Comparison of ENCODE assay signal across 15 cellular contexts in the genomic region with DNA sequence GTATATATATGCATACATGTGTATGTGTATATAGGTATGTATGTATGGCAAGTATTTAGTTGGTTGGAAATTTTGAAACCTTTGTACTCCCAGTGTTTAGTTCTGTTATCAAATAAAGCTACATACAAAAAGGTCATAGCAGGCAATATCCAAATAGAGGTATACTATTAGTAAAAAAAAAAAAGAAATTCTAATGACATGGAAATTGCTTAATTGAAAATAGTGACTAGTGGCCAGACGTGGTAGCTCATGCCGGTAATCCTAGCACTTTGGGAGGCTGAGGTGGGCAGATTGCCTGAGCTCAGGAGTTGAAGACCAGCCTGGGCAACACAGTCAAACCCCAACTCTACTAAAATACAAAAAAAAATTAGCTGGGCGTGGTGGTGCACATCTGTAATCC.
DNase-seq lines count a peak whose midpoint lies in the region; ATAC-seq and TF ChIP-seq lines count a peak whose summit lies in the region.
"Had no signal": no experiment of that assay in that cellular context is flagged by ENCODE, and none has a peak within 500 bp of the region (broad histone marks: within the 10 kb centered on the region; RNA-seq: fewer than 3 reads in every experiment).

No MANE protein-coding gene starts in this region.

- TF ChIP-seq CTCF in SK-N-SH (IDR thresholded peaks at IDR 0.05) (peak; percentile 18; the same call in 1 of the 2 replicates), endothelial cell (IDR thresholded peaks at IDR 0.05; ENCODE audit: unreplicated experiment) (peak; percentile 21), progenitor cell of endocrine pancreas (IDR thresholded peaks at IDR 0.05; ENCODE audit: unreplicated experiment) (peak; percentile 27)

- H3F3A ChIP-seq in SK-N-SH (replicated peaks; ENCODE audit: insufficient read depth), result no peaks in the 10 kb centered on the region

- no peak overlapping the region for H3K4me2 ChIP-seq in SK-N-SH

- H3K36me3 Mint-ChIP-seq in endothelial cell (ENCODE audit: low read depth, unreplicated experiment), result no peaks in the 10 kb centered on the region
- no peaks in the 10 kb centered on the region for H3K36me3 Mint-ChIP-seq in progenitor cell of endocrine pancreas (ENCODE audit: insufficient read depth)
- H3K36me3 Mint-ChIP-seq: CD14-positive monocyte; CD8-positive, alpha-beta T cell; IgD-negative memory B cell had no signal

- H3K4me1 ChIP-seq in SK-N-SH (ENCODE audit: control insufficient read depth in 1 of 2, insufficient read depth in 2 of 2, low read depth in 1 of 2, low read length in 1 of 2), result no peaks in the 10 kb centered on the region; a peak in 2 of 4 replicates
- H3K4me1 ChIP-seq: Caco-2 had no signal

- H3K9me2 ChIP-seq in SK-N-SH, result no peaks in the 10 kb centered on the region

- no peaks in the 10 kb centered on the region for H3K9me3 Mint-ChIP-seq in endothelial cell (ENCODE audit: unreplicated experiment)
- no peaks in the 10 kb centered on the region for H3K9me3 Mint-ChIP-seq in progenitor cell of endocrine pancreas (ENCODE audit: low read depth)
- H3K9me3 Mint-ChIP-seq: CD8-positive, alpha-beta T cell had no signal

- ATAC-seq in SK-N-SH treated with all-trans-retinoic acid at 6 μM for 48 hours, result no peak
- ATAC-seq: CD8-positive, alpha-beta T cell; HCT116 had no signal

- no peaks in the 10 kb centered on the region for H3K9me3 ChIP-seq in SK-N-SH
- H3K9me3 ChIP-seq: Caco-2 had no signal

- H4K20me1 ChIP-seq in SK-N-SH (ENCODE audit: insufficient read depth), result no peaks in the 10 kb centered on the region

- CTCF ChIA-PET in SK-N-SH (lab: Yijun Ruan, JAX), result interaction anchor here (0.9 to 1.2 kb wide), 2 partner anchors 509 to 834 kb away, joined by 3 read pairs; no protein-coding TSS in a partner anchor

- H3K27ac Mint-ChIP-seq in endothelial cell (ENCODE audit: unreplicated experiment) (no peak overlapping the region), progenitor cell of endocrine pancreas (no peak overlapping the region)
- H3K27ac Mint-ChIP-seq: CD14-positive monocyte; CD8-positive, alpha-beta T cell; IgD-negative memory B cell had no signal

- H2AFZ ChIP-seq in SK-N-SH (ENCODE audit: low read depth), result no peak overlapping the region

- intact Hi-C loops in posterior vena cava (cut with DNase I), result no loop called here

- H3K27me3 ChIP-seq in SK-N-SH (ENCODE audit: insufficient read depth), result no peaks in the 10 kb centered on the region; the same call in 1 of the 2 replicates

- TF ChIP-seq EP300 in SK-N-SH (IDR thresholded peaks at IDR 0.05; ENCODE audit: borderline replicate concordance in 1 of 2, low read depth in 1 of 2, low read length in 1 of 2), result no peak

- DNase-seq in SK-N-SH, result no peak
- DNase-seq in endothelial cell (ENCODE audit: low spot score), result no peak
- DNase-seq in progenitor cell of endocrine pancreas (ENCODE audit: low spot score, unreplicated experiment), result no peak
- no peak for DNase-seq in posterior vena cava (ENCODE audit: low spot score)
- no peak for DNase-seq in NCI-H1694 (lab: John Stamatoyannopoulos, UW)
- no peak for DNase-seq in OCI-M2 (lab: John Stamatoyannopoulos, UW; ENCODE audit: unreplicated experiment)
- DNase-seq: Caco-2; CD8-positive, alpha-beta T cell; DND-41; GDM1 had no signal

- H3K36me3 ChIP-seq in SK-N-SH (replicated peaks in 1 of 2; ENCODE audit: control insufficient read depth in 1 of 2, insufficient read depth in 2 of 2, low read length in 1 of 2), result no peaks in the 10 kb centered on the region

- H3K4me3 Mint-ChIP-seq in endothelial cell (ENCODE audit: unreplicated experiment) (no peak overlapping the region), progenitor cell of endocrine pancreas (ENCODE audit: low read depth) (no peak overlapping the region)
- H3K4me3 Mint-ChIP-seq: CD14-positive monocyte; CD8-positive, alpha-beta T cell; IgD-negative memory B cell had no signal

- no peak overlapping the region for H3K4me3 ChIP-seq in SK-N-SH (ENCODE audit: low read depth in 2 of 2, low read length in 1 of 2)

- no peaks in the 10 kb centered on the region for H3K27me3 Mint-ChIP-seq in endothelial cell (ENCODE audit: unreplicated experiment)
- H3K27me3 Mint-ChIP-seq in progenitor cell of endocrine pancreas, result no peaks in the 10 kb centered on the region

- 86% methylated on average over 3 of the region's 3 CpGs for WGBS in SK-N-SH (ENCODE audit: low lambda C conversion rate)

- no peak for TF ChIP-seq RAD21 in SK-N-SH (IDR thresholded peaks at IDR 0.05; ENCODE audit: low read length)

- no peak overlapping the region for H3K27ac ChIP-seq in SK-N-SH (ENCODE audit: low read depth in 2 of 2, low read length in 1 of 2)
- H3K27ac ChIP-seq: 22Rv1 had no signal

- POLR2A ChIA-PET in SK-N-SH (lab: Yijun Ruan, JAX), result no interaction called here

- H3K4me1 Mint-ChIP-seq in endothelial cell (ENCODE audit: unreplicated experiment) (peaks cover 13% of the 10 kb centered on the region), progenitor cell of endocrine pancreas (ENCODE audit: low read depth) (no peaks in the 10 kb centered on the region)

- H3K79me2 ChIP-seq in SK-N-SH (ENCODE audit: insufficient read depth), result no peaks in the 10 kb centered on the region

- H3K9ac ChIP-seq in SK-N-SH, result no peak overlapping the region

TF ChIP-seq in SK-N-SH, 30 proteins besides CTCF, POLR2A, EP300 and RAD21:
- no peak for TF ChIP-seq TAF1 (IDR thresholded peaks at IDR 0.05; ENCODE audit: borderline replicate concordance, low read depth, low read length)
- no peak for TF ChIP-seq MEF2A (IDR thresholded peaks at IDR 0.05; ENCODE audit: borderline replicate concordance, low read depth)
- no peak for TF ChIP-seq FOXJ3 (CRISPR knock-in tag; IDR thresholded peaks at IDR 0.05)
- TF ChIP-seq, protein P1, sequence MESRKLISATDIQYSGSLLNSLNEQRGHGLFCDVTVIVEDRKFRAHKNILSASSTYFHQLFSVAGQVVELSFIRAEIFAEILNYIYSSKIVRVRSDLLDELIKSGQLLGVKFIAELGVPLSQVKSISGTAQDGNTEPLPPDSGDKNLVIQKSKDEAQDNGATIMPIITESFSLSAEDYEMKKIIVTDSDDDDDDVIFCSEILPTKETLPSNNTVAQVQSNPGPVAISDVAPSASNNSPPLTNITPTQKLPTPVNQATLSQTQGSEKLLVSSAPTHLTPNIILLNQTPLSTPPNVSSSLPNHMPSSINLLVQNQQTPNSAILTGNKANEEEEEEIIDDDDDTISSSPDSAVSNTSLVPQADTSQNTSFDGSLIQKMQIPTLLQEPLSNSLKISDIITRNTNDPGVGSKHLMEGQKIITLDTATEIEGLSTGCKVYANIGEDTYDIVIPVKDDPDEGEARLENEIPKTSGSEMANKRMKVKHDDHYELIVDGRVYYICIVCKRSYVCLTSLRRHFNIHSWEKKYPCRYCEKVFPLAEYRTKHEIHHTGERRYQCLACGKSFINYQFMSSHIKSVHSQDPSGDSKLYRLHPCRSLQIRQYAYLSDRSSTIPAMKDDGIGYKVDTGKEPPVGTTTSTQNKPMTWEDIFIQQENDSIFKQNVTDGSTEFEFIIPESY (IDR thresholded peaks at IDR 0.05; ENCODE audit: borderline replicate concordance, low read depth), result no peak
- TF ChIP-seq YY1 (IDR thresholded peaks at IDR 0.05; ENCODE audit: low read depth), result no peak
- TF ChIP-seq MXI1 (IDR thresholded peaks at IDR 0.05; ENCODE audit: low read depth, low read length), result no peak
- no peak for TF ChIP-seq TEAD4 (IDR thresholded peaks at IDR 0.05; ENCODE audit: borderline replicate concordance, insufficient read depth)
- TF ChIP-seq SIN3A (IDR thresholded peaks at IDR 0.05; ENCODE audit: borderline replicate concordance, low read depth, low read length), result no peak
- no peak for TF ChIP-seq GATA2 (CRISPR knock-in tag; IDR thresholded peaks at IDR 0.05)
- no peak for TF ChIP-seq POLR2AphosphoS5 (IDR thresholded peaks at IDR 0.05; ENCODE audit: low read depth, low read length)
- no peak for TF ChIP-seq GABPA (IDR thresholded peaks at IDR 0.05; ENCODE audit: low read depth)

TF ChIP-seq in SK-N-SH treated with all-trans-retinoic acid at 6 μM for 48 hours, 23 proteins besides CTCF, POLR2A, EP300 and RAD21:
- TF ChIP-seq RARB (CRISPR knock-in tag; IDR thresholded peaks at IDR 0.05) (no peak), CREB5 (CRISPR knock-in tag; IDR thresholded peaks at IDR 0.05; ENCODE audit: low read depth) (no peak), POU6F1 (CRISPR knock-in tag; IDR thresholded peaks at IDR 0.05; ENCODE audit: borderline replicate concordance, low read depth) (no peak)
TF ChIP-seq in SK-N-SH treated with all-trans-retinoic acid at 6 μM for 48 hours: peak in this region for 0.
